Comparison of ENCODE assay signal across 21 cellular contexts in the genomic region with DNA sequence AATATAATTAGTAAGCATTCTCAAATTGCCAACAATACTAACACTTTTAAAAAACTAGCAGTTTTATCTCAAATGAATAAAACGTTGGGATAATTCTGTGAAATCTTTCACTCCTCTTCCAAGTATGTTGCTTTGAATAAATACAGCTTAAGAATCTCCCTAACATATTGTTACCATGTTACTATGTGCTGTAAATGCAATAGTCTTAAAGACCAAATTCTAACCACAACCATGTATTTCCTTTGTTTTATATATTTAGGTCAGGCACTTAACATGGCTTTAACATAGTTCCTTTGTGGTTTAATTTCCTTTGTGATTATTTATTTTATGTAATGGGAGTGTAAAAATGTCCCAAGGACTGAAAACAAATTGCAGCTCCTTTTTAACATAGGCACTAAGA. TPM values are rescaled to one million over a fixed set of nuclear protein-coding genes. Genes with fewer than 3 reads are reported as not detected.
DNase-seq lines count a peak whose midpoint lies in the region; ATAC-seq, FAIRE-seq and TF ChIP-seq lines count a peak whose summit lies in the region.
"Had no signal": no experiment of that assay in that cellular context is flagged by ENCODE, and none has a peak within 500 bp of the region (broad histone marks: within the 10 kb centered on the region; RNA-seq: fewer than 3 reads in every experiment).

No MANE protein-coding gene starts in this region.

- no peaks in the 10 kb centered on the region for H3K9me3 Mint-ChIP-seq in activated T-helper 17 cell treated with anti-CD3 and anti-CD28 coated beads, Interleukin-2, amount 50 U/mL, for 72 hours
- H3K9me3 Mint-ChIP-seq: HFFc6 had no signal

- no peaks in the 10 kb centered on the region for H3F3A ChIP-seq in DOHH2 (ENCODE audit: control insufficient read depth, insufficient read depth)
- no peaks in the 10 kb centered on the region for H3F3A ChIP-seq in Loucy (ENCODE audit: low read depth)
- H3F3A ChIP-seq in smooth muscle cell (ENCODE audit: low read depth), result no peaks in the 10 kb centered on the region

- TF ChIP-seq POLR2A in K562 (conservative IDR thresholded peaks at IDR 0.05), result no peak

- POLR2A ChIA-PET in K562 (lab: Yijun Ruan, JAX), result interaction anchor here (0.6 to 2.3 kb wide), 6 partner anchors 9 to 35 kb away, joined by 3 to 5 read pairs (median 4); no protein-coding TSS in a partner anchor

- H3K27ac ChIP-seq in DOHH2 (ENCODE audit: low read depth, low read length) (no peak overlapping the region), K562 (ENCODE audit: extremely low read depth, low read depth, low read length) (peak overlapping the region; percentile 73; the same call in 1 of the 3 replicates), smooth muscle cell (ENCODE audit: low read depth) (no peak overlapping the region)
- no peak overlapping the region for H3K27ac ChIP-seq in effector memory CD4-positive, alpha-beta T cell (ENCODE audit: insufficient read depth, low read length, poor library complexity, severe bottlenecking)

- no peak overlapping the region for H2AFZ ChIP-seq in Loucy (ENCODE audit: low read length)
- peak overlapping the region; percentile 96 for H2AFZ ChIP-seq in K562 (ENCODE audit: low read depth, low read length)
- peak overlapping the region; percentile 72 for H2AFZ ChIP-seq in smooth muscle cell (ENCODE audit: low read depth)

- peaks cover 46% of the 10 kb centered on the region for H3K4me1 ChIP-seq in DOHH2 (ENCODE audit: control insufficient read depth, low read length)
- peaks cover 18% of the 10 kb centered on the region for H3K4me1 ChIP-seq in Loucy (ENCODE audit: insufficient read depth, low read length, poor library complexity, severe bottlenecking)
- H3K4me1 ChIP-seq in K562 (replicated peaks in 1 of 2; ENCODE audit: control insufficient read depth in 2 of 2, insufficient read depth in 2 of 2, low read length in 2 of 2), result peaks cover 0 to 18% of the 10 kb centered on the region in 2 experiments; a peak in 3 of 5 replicates
- H3K4me1 ChIP-seq in smooth muscle cell (ENCODE audit: low read depth), result peaks cover 8% of the 10 kb centered on the region
- H3K4me1 ChIP-seq in effector memory CD4-positive, alpha-beta T cell (ENCODE audit: control insufficient read depth, insufficient read depth, low read length, poor library complexity, severe bottlenecking), result no peaks in the 10 kb centered on the region

- H3K9me2 ChIP-seq in DOHH2 (replicated peaks; ENCODE audit: control insufficient read depth, low read length) (no peaks in the 10 kb centered on the region), Loucy (replicated peaks; ENCODE audit: low read depth, low read length) (no peaks in the 10 kb centered on the region)

- no peak overlapping the region for H3K4me3 Mint-ChIP-seq in activated T-helper 17 cell treated with anti-CD3 and anti-CD28 coated beads, Interleukin-2, amount 50 U/mL, for 72 hours
- H3K4me3 Mint-ChIP-seq: CD14-positive monocyte; CD4-positive, alpha-beta T cell; CD8-positive, alpha-beta memory T cell; HFFc6 had no signal

- H3K9me1 ChIP-seq in K562 (ENCODE audit: control insufficient read depth, insufficient read depth, low read length), result no peaks in the 10 kb centered on the region

- H3K27ac Mint-ChIP-seq in activated T-helper 17 cell treated with anti-CD3 and anti-CD28 coated beads, Interleukin-2, amount 50 U/mL, for 72 hours, result no peak overlapping the region
- H3K27ac Mint-ChIP-seq: CD14-positive monocyte; CD4-positive, alpha-beta T cell; HFFc6 had no signal

- no TSS peak for BruUV-seq in K562 (replicated peaks; lab: Mats Ljungman, UMichigan)

- H3K36me3 ChIP-seq in DOHH2 (ENCODE audit: control insufficient read depth, low read length), result no peaks in the 10 kb centered on the region
- no peaks in the 10 kb centered on the region for H3K36me3 ChIP-seq in Loucy (ENCODE audit: insufficient read depth, low read length)
- H3K36me3 ChIP-seq in K562 (ENCODE audit: control insufficient read depth, insufficient read depth, low read length), result no peaks in the 10 kb centered on the region
- H3K36me3 ChIP-seq in smooth muscle cell (ENCODE audit: low read depth), result no peaks in the 10 kb centered on the region
- no peaks in the 10 kb centered on the region for H3K36me3 ChIP-seq in effector memory CD4-positive, alpha-beta T cell (ENCODE audit: control insufficient read depth, insufficient read depth, low read length)
- H3K36me3 ChIP-seq: HAP-1 had no signal

- H3K27me3 Mint-ChIP-seq in activated T-helper 17 cell treated with anti-CD3 and anti-CD28 coated beads, Interleukin-2, amount 50 U/mL, for 72 hours, result no peaks in the 10 kb centered on the region
- H3K27me3 Mint-ChIP-seq: CD4-positive, alpha-beta T cell had no signal

- H4K20me1 ChIP-seq in DOHH2 (ENCODE audit: control insufficient read depth, insufficient read depth, low read depth, low read length) (no peaks in the 10 kb centered on the region), Loucy (ENCODE audit: insufficient read depth, low read length, poor library complexity, severe bottlenecking) (no peaks in the 10 kb centered on the region), K562 (replicated peaks; ENCODE audit: control insufficient read depth, insufficient read depth, low read length) (no peaks in the 10 kb centered on the region), smooth muscle cell (ENCODE audit: low read depth) (no peaks in the 10 kb centered on the region)

- H3K4me1 Mint-ChIP-seq in activated T-helper 17 cell treated with anti-CD3 and anti-CD28 coated beads, Interleukin-2, amount 50 U/mL, for 72 hours, result peaks cover 4% of the 10 kb centered on the region
- H3K4me1 Mint-ChIP-seq: CD14-positive monocyte had no signal

- H3K36me3 Mint-ChIP-seq in activated T-helper 17 cell treated with anti-CD3 and anti-CD28 coated beads, Interleukin-2, amount 50 U/mL, for 72 hours (ENCODE audit: low read depth), result no peaks in the 10 kb centered on the region
- H3K36me3 Mint-ChIP-seq: CD14-positive monocyte had no signal

- ATAC-seq in K562, result peak; percentile 52
- no peak for ATAC-seq in activated T-helper 17 cell treated with anti-CD3 and anti-CD28 coated beads, Interleukin-2, amount 50 U/mL, for 72 hours (replicated peaks)

- DNase-seq in K562 (ENCODE audit: extremely low read depth in 1 of 4, low spot score in 3 of 4) (no peak), smooth muscle cell (lab: John Stamatoyannopoulos, UW; ENCODE audit: unreplicated experiment) (no peak)
- DNase-seq in effector memory CD4-positive, alpha-beta T cell, result no peak
- no peak for DNase-seq in effector CD4-positive, alpha-beta T cell
- no peak for DNase-seq in effector CD8-positive, alpha-beta T cell (lab: John Stamatoyannopoulos, UW)
- DNase-seq: Calu3; CD4-positive, alpha-beta T cell; CD8-positive, alpha-beta memory T cell; COR-L47; DMS53; DMS79 treated with DMSO at 0.1 percent for 48 hours; GOT3; HFFc6 had no signal

- FAIRE-seq in K562 (lab: Jason Lieb, UNC), result no peak
- FAIRE-seq: G401.6, GM12892, H54 had no signal

- peak overlapping the region; percentile 63 for H3K4me2 ChIP-seq in DOHH2 (ENCODE audit: low read length)
- peak overlapping the region; percentile 13 for H3K4me2 ChIP-seq in Loucy (ENCODE audit: low read depth, low read length, poor library complexity, severe bottlenecking)
- peak overlapping the region; percentile 69; the same call in 1 of the 2 replicates for H3K4me2 ChIP-seq in K562 (ENCODE audit: insufficient read depth, low read length)
- H3K4me2 ChIP-seq in smooth muscle cell, result no peak overlapping the region

- in situ Hi-C loops in K562 (cut with MboI), result no loop called here

- H3K9ac ChIP-seq in Loucy (ENCODE audit: low read depth, low read length, poor library complexity, severe bottlenecking) (no peak overlapping the region), K562 (ENCODE audit: insufficient read depth in 1 of 2, low read depth in 2 of 2, low read length in 2 of 2) (peak overlapping the region in 1 of 2 experiments; percentile 60; a peak in 2 of 4 replicates), smooth muscle cell (ENCODE audit: low read depth) (no peak overlapping the region)

- H3K79me2 ChIP-seq in DOHH2 (ENCODE audit: control insufficient read depth, low read length) (no peaks in the 10 kb centered on the region), Loucy (ENCODE audit: insufficient read depth, low read length) (no peaks in the 10 kb centered on the region), K562 (ENCODE audit: control insufficient read depth, insufficient read depth, low read length) (no peaks in the 10 kb centered on the region), smooth muscle cell (ENCODE audit: low read depth) (no peaks in the 10 kb centered on the region)

- H3K27me3 ChIP-seq in DOHH2 (ENCODE audit: control insufficient read depth, low read length) (no peaks in the 10 kb centered on the region), Loucy (ENCODE audit: insufficient read depth, low read length, poor library complexity, severe bottlenecking) (peaks cover 8% of the 10 kb centered on the region), K562 (ENCODE audit: control insufficient read depth in 2 of 2, insufficient read depth in 2 of 2, low read length in 2 of 2) (no peaks in the 10 kb centered on the region), smooth muscle cell (ENCODE audit: low read depth) (no peaks in the 10 kb centered on the region)
- no peaks in the 10 kb centered on the region for H3K27me3 ChIP-seq in effector memory CD4-positive, alpha-beta T cell (replicated peaks; ENCODE audit: control insufficient read depth, insufficient read depth, low read length, poor library complexity, severe bottlenecking)

- no peak for TF ChIP-seq RAD21 in K562 (CRISPR knock-in tag; conservative IDR thresholded peaks at IDR 0.05 in 1 of 2, IDR thresholded peaks at IDR 0.05 in 1 of 2)

- H3K4me3 ChIP-seq in DOHH2 (ENCODE audit: low read length), result no peak overlapping the region
- no peak overlapping the region for H3K4me3 ChIP-seq in Loucy (ENCODE audit: low read length, poor library complexity, severe bottlenecking)
- no peak overlapping the region for H3K4me3 ChIP-seq in K562
- H3K4me3 ChIP-seq in smooth muscle cell, result no peak overlapping the region
- H3K4me3 ChIP-seq in effector memory CD4-positive, alpha-beta T cell (ENCODE audit: insufficient read depth, low read depth, low read length, poor library complexity, severe bottlenecking), result no peak overlapping the region
- H3K4me3 ChIP-seq: HAP-1 had no signal

- TF ChIP-seq CTCF in DOHH2 (IDR thresholded peaks at IDR 0.05; ENCODE audit: low read depth, low read length, poor library complexity, severe bottlenecking) (no peak), Loucy (conservative IDR thresholded peaks at IDR 0.05; ENCODE audit: low read length) (no peak), K562 (IDR thresholded peaks at IDR 0.05 in 2 of 3, conservative IDR thresholded peaks at IDR 0.05 in 1 of 3; ENCODE audit: insufficient read depth in 2 of 3, low read depth in 1 of 3, low read length in 3 of 3) (no peak), smooth muscle cell (IDR thresholded peaks at IDR 0.05; ENCODE audit: borderline replicate concordance, insufficient read depth, poor library complexity, severe bottlenecking) (no peak)

- H3K9me3 ChIP-seq in DOHH2 (ENCODE audit: control insufficient read depth, insufficient read depth, low read length) (0 out of 2 replicates have a peak, but pooled peaks cover 2% of the 10 kb centered on the region), Loucy (ENCODE audit: insufficient read depth, low read depth, low read length) (no peaks in the 10 kb centered on the region), K562 (replicated peaks; ENCODE audit: control insufficient read depth, insufficient read depth, low read depth, low read length) (no peaks in the 10 kb centered on the region), smooth muscle cell (replicated peaks; ENCODE audit: low read depth) (no peaks in the 10 kb centered on the region)
- H3K9me3 ChIP-seq in effector memory CD4-positive, alpha-beta T cell (ENCODE audit: control insufficient read depth, low read length), result no peaks in the 10 kb centered on the region
- H3K9me3 ChIP-seq: HAP-1 had no signal

- intact Hi-C loops in K562 (cut with micrococcal nuclease), result no loop called here

- whole genome bisulfite sequencing in K562 (ENCODE audit: insufficient coverage, low coverage, missing lambda C conversion rate), result 5% methylated on average over 1 of the region's 1 CpG
- WGBS in smooth muscle cell (ENCODE audit: low lambda C conversion rate), result 63% methylated on average over 1 of the region's 1 CpG

- TF ChIP-seq EP300 in K562 (IDR thresholded peaks at IDR 0.05; ENCODE audit: low read length), result no peak

- CTCF ChIA-PET in K562 (lab: Yijun Ruan, JAX; ENCODE audit: low intra/inter-chr PET ratio), result no interaction called here

RNA-seq across cellular contexts. Expression of a gene that starts 33.9 kb away (rescaled TPM):
- 24.0 and 53.4 TPM in 2 replicates for total RNA-seq in K562 (2011; cell fraction: chromatin; rRNA removed; ENCODE audit: low replicate concordance)
- total RNA-seq in K562 (2011; cell fraction: nucleolus; rRNA removed), result 11.8 and 13.6 TPM in 2 replicates
- 19.7 and 26.5 TPM in 2 replicates for total RNA-seq in K562 (2011; cell fraction: nucleoplasm; rRNA removed)
- total RNA-seq in K562 (2014; rRNA removed) (21.4 and 26.3 TPM in 2 replicates), K562 (2014; rRNA removed; fragmentation: Illumina TruSeq; extraction: Trizol) (29.5 and 38.1 TPM in 2 replicates), K562 (2015; rRNA removed; fragmentation: Illumina TruSeq; extraction: Trizol) (23.8 and 27.4 TPM in 2 replicates), K562 (2021) (23.9 and 24.3 TPM in 2 replicates), smooth muscle cell (20.1 and 25.4 TPM in 2 replicates)
- polyA plus RNA-seq in K562 (2011; rRNA removed) (27.3 and 31.1 TPM in 2 replicates), K562 (2014; fragmentation: Illumina TruSeq; extraction: Trizol) (24.0 and 30.1 TPM in 2 replicates), K562 (2014; fragmentation: Nextera tagmentation; extraction: Ambion mirVana) (10 to 100 TPM; 10.1 to 11.3 TPM), K562 (2014; rRNA removed) (20.9 and 23.7 TPM in 2 replicates), smooth muscle cell (21.2 and 23.7 TPM in 2 replicates)
- polyA plus RNA-seq in K562 (2011; cell fraction: cytosol; rRNA removed), result 7.4 and 11.7 TPM in 2 replicates
- polyA plus RNA-seq in K562 (2011; cell fraction: nucleus; rRNA removed), result 10.4 and 13.7 TPM in 2 replicates
- polyA plus RNA-seq in K562 (2012), result 22.1 and 24.8 TPM in 2 replicates
- polyA minus RNA-seq in K562 (2011; rRNA and poly(A)+ RNA removed), result 51.1 and 51.5 TPM in 2 replicates
- 21.2 and 22.4 TPM in 2 replicates for polyA minus RNA-seq in K562 (2011; cell fraction: cytosol; rRNA and poly(A)+ RNA removed)
- polyA minus RNA-seq in K562 (2011; cell fraction: nucleus; rRNA and poly(A)+ RNA removed), result 35.7 and 63.1 TPM in 2 replicates
- total RNA-seq in activated T-helper 17 cell treated with anti-CD3 and anti-CD28 coated beads, Interleukin-2, amount 50 U/mL, for 72 hours, result 10 to 100 TPM; 21.4 to 27.4 TPM
